ENCODE assay signal across 34 cellular contexts in genomic region chr5:72447751-72448150, GRCh38. TPM values are rescaled to one million over a fixed set of nuclear protein-coding genes. Genes with fewer than 3 reads are reported as not detected.
"Had no signal": no experiment of that assay in that cellular context is flagged by ENCODE, and none has a peak within 500 bp of the region (broad histone marks: within the 10 kb centered on the region; RNA-seq: fewer than 3 reads in every experiment).

No MANE protein-coding gene starts in this region.

- DNase-seq: activated B cell treated with CpG ODN at 0.5 μM for 24 hours; activated CD4-positive, alpha-beta memory T cell treated with anti-CD3 and anti-CD28 coated beads, Interleukin-2, amount 10 ng/mL, durations not matched to agents 7 days and 5 days; activated CD4-positive, alpha-beta T cell treated with anti-CD3 and anti-CD28 coated beads for 4 hours; activated CD4-positive, alpha-beta T cell treated with anti-CD3 and anti-CD28 coated beads, Interleukin-2, amount 10 ng/mL, durations not matched to agents 24 days and 14 days; activated CD4-positive, alpha-beta T cell treated with anti-CD3 and anti-CD28 coated beads, Interleukin-2, amount 50 U/mL, for 1 hour; activated CD4-positive, alpha-beta T cell treated with anti-CD3 and anti-CD28 coated beads, Interleukin-2, amount 50 U/mL, for 48 hours; activated CD4-positive, CD25-positive, alpha-beta regulatory T cell treated with anti-CD3 and anti-CD28 coated beads, Interleukin-2, amount 50 U/mL, for 72 hours; activated CD8-positive, alpha-beta memory T cell treated with anti-CD3 and anti-CD28 coated beads for 24 hours; activated CD8-positive, alpha-beta memory T cell treated with anti-CD3 and anti-CD28 coated beads, Interleukin-2, amount 10 ng/mL, durations not matched to agents 7 days and 5 days; activated CD8-positive, alpha-beta memory T cell treated with anti-CD3 and anti-CD28 coated beads, Interleukin-2, amount 50 U/mL, for 48 hours; activated CD8-positive, alpha-beta T cell treated with anti-CD3 and anti-CD28 coated beads, Interleukin-2, amount 10 ng/mL, durations not matched to agents 7 days and 5 days; activated effector memory CD4-positive, alpha-beta T cell treated with Interleukin-2 at 50 U/mL for 16 hours; activated gamma-delta T cell; activated naive CD4-positive, alpha-beta T cell treated with anti-CD3 and anti-CD28 coated beads, Interleukin-2, amount 10 ng/mL, durations not matched to agents 7 days and 5 days; activated naive CD4-positive, alpha-beta T cell treated with Interleukin-2 at 50 U/mL for 16 hours; activated naive CD8-positive, alpha-beta T cell treated with anti-CD3 and anti-CD28 coated beads, Interleukin-2, amount 10 ng/mL, durations not matched to agents 7 days and 5 days; activated naive CD8-positive, alpha-beta T cell treated with anti-CD3 and anti-CD28 coated beads, Interleukin-2, amount 50 U/mL, for 24 hours; activated T-cell treated with anti-CD3 and anti-CD28 coated beads, Interleukin-2, amount 50 U/mL, for 24 hours; activated T-cell treated with anti-CD3 and anti-CD28 coated beads, Interleukin-2, amount 50 U/mL, for 48 hours; amygdala; anterior cingulate cortex; brain microvascular endothelial cell; central memory CD4-positive, alpha-beta T cell; T-helper 1 cell; T-helper 2 cell; T-helper 9 cell had no signal

- H3K4me3 ChIP-seq: ascending aorta, breast epithelium had no signal

- H3K27ac Mint-ChIP-seq: activated B cell treated with CpG ODN at 0.5 μM for 24 hours; activated CD4-positive, alpha-beta memory T cell treated with anti-CD3 and anti-CD28 coated beads, Interleukin-2, amount 10 ng/mL, durations not matched to agents 7 days and 5 days; activated CD4-positive, alpha-beta T cell treated with anti-CD3 and anti-CD28 coated beads, Interleukin-2, amount 10 ng/mL, durations not matched to agents 24 days and 14 days; activated CD8-positive, alpha-beta memory T cell treated with anti-CD3 and anti-CD28 coated beads, Interleukin-2, amount 10 ng/mL, durations not matched to agents 7 days and 5 days; activated CD8-positive, alpha-beta T cell treated with anti-CD3 and anti-CD28 coated beads, Interleukin-2, amount 10 ng/mL, durations not matched to agents 7 days and 5 days; activated naive CD4-positive, alpha-beta T cell treated with anti-CD3 and anti-CD28 coated beads, Interleukin-2, amount 10 ng/mL, durations not matched to agents 7 days and 5 days; activated naive CD4-positive, alpha-beta T cell treated with anti-CD3 and anti-CD28 coated beads, Interleukin-2, amount 50 U/mL, for 24 hours; activated naive CD8-positive, alpha-beta T cell; activated naive CD8-positive, alpha-beta T cell treated with anti-CD3 and anti-CD28 coated beads, Interleukin-2, amount 10 ng/mL, durations not matched to agents 7 days and 5 days; activated naive CD8-positive, alpha-beta T cell treated with anti-CD3 and anti-CD28 coated beads, Interleukin-2, amount 50 U/mL, for 24 hours; activated T-cell treated with anti-CD3 and anti-CD28 coated beads, Interleukin-2, amount 50 U/mL, for 24 hours; activated T-helper 2 cell treated with anti-CD3 and anti-CD28 coated beads, Interferon-gamma antibody, Interleukin-2, Interleukin-4, amounts not matched to agents 10 μg/mL and 5 μg/mL and 100 μg/mL, durations not matched to agents 14 hours and 24 hours and 36 hours; T-helper 1 cell treated with Interleukin-12 subunit alpha and Interleukin-12 subunit beta and Interleukin-4 antibody, amounts not matched to agents 30 μg/mL and 1 μg/mL, for 36 hours; T-helper 2 cell treated with Interferon-gamma antibody and Interleukin-4, amounts not matched to agents 5 μg/mL and 100 μg/mL, for 36 hours had no signal

- H3K27ac ChIP-seq: ascending aorta, brain microvascular endothelial cell, breast epithelium, VCaP had no signal

- H3K9me3 Mint-ChIP-seq: activated B cell treated with CpG ODN at 0.5 μM for 24 hours; activated CD4-positive, alpha-beta memory T cell treated with anti-CD3 and anti-CD28 coated beads, Interleukin-2, amount 10 ng/mL, durations not matched to agents 7 days and 5 days; activated CD4-positive, alpha-beta T cell treated with anti-CD3 and anti-CD28 coated beads, Interleukin-2, amount 10 ng/mL, durations not matched to agents 24 days and 14 days; activated naive CD4-positive, alpha-beta T cell treated with anti-CD3 and anti-CD28 coated beads, Interleukin-2, amount 10 ng/mL, durations not matched to agents 7 days and 5 days; activated naive CD4-positive, alpha-beta T cell treated with anti-CD3 and anti-CD28 coated beads, Interleukin-2, amount 50 U/mL, for 24 hours; activated naive CD8-positive, alpha-beta T cell treated with anti-CD3 and anti-CD28 coated beads, Interleukin-2, amount 10 ng/mL, durations not matched to agents 7 days and 5 days; activated naive CD8-positive, alpha-beta T cell treated with anti-CD3 and anti-CD28 coated beads, Interleukin-2, amount 50 U/mL, for 24 hours; activated T-cell treated with anti-CD3 and anti-CD28 coated beads, Interleukin-2, amount 50 U/mL, for 24 hours; activated T-helper 2 cell treated with anti-CD3 and anti-CD28 coated beads, Interferon-gamma antibody, Interleukin-2, Interleukin-4, amounts not matched to agents 10 μg/mL and 5 μg/mL and 100 μg/mL, durations not matched to agents 14 hours and 24 hours and 36 hours; T-helper 1 cell treated with Interleukin-12 subunit alpha and Interleukin-12 subunit beta and Interleukin-4 antibody, amounts not matched to agents 30 μg/mL and 1 μg/mL, for 36 hours; T-helper 2 cell treated with Interferon-gamma antibody and Interleukin-4, amounts not matched to agents 5 μg/mL and 100 μg/mL, for 36 hours had no signal

- H3K4me3 Mint-ChIP-seq: activated B cell treated with CpG ODN at 0.5 μM for 24 hours; activated CD4-positive, alpha-beta memory T cell treated with anti-CD3 and anti-CD28 coated beads, Interleukin-2, amount 10 ng/mL, durations not matched to agents 7 days and 5 days; activated CD4-positive, alpha-beta T cell treated with anti-CD3 and anti-CD28 coated beads, Interleukin-2, amount 10 ng/mL, durations not matched to agents 24 days and 14 days; activated CD8-positive, alpha-beta memory T cell treated with anti-CD3 and anti-CD28 coated beads, Interleukin-2, amount 10 ng/mL, durations not matched to agents 7 days and 5 days; activated CD8-positive, alpha-beta T cell treated with anti-CD3 and anti-CD28 coated beads, Interleukin-2, amount 10 ng/mL, durations not matched to agents 7 days and 5 days; activated naive CD4-positive, alpha-beta T cell treated with anti-CD3 and anti-CD28 coated beads, Interleukin-2, amount 10 ng/mL, durations not matched to agents 7 days and 5 days; activated naive CD4-positive, alpha-beta T cell treated with anti-CD3 and anti-CD28 coated beads, Interleukin-2, amount 50 U/mL, for 24 hours; activated naive CD8-positive, alpha-beta T cell; activated naive CD8-positive, alpha-beta T cell treated with anti-CD3 and anti-CD28 coated beads, Interleukin-2, amount 10 ng/mL, durations not matched to agents 7 days and 5 days; activated naive CD8-positive, alpha-beta T cell treated with anti-CD3 and anti-CD28 coated beads, Interleukin-2, amount 50 U/mL, for 24 hours; activated T-cell treated with anti-CD3 and anti-CD28 coated beads, Interleukin-2, amount 50 U/mL, for 24 hours; T-helper 1 cell treated with Interleukin-12 subunit alpha and Interleukin-12 subunit beta and Interleukin-4 antibody, amounts not matched to agents 30 μg/mL and 1 μg/mL, for 36 hours; T-helper 2 cell treated with Interferon-gamma antibody and Interleukin-4, amounts not matched to agents 5 μg/mL and 100 μg/mL, for 36 hours had no signal

- H3K27me3 Mint-ChIP-seq: activated B cell treated with CpG ODN at 0.5 μM for 24 hours; activated CD4-positive, alpha-beta T cell treated with anti-CD3 and anti-CD28 coated beads, Interleukin-2, amount 10 ng/mL, durations not matched to agents 24 days and 14 days; activated naive CD8-positive, alpha-beta T cell; activated naive CD8-positive, alpha-beta T cell treated with anti-CD3 and anti-CD28 coated beads, Interleukin-2, amount 50 U/mL, for 24 hours had no signal

- H3K36me3 Mint-ChIP-seq: activated CD8-positive, alpha-beta memory T cell treated with anti-CD3 and anti-CD28 coated beads, Interleukin-2, amount 10 ng/mL, durations not matched to agents 7 days and 5 days; activated naive CD4-positive, alpha-beta T cell treated with anti-CD3 and anti-CD28 coated beads, Interleukin-2, amount 10 ng/mL, durations not matched to agents 7 days and 5 days; activated naive CD4-positive, alpha-beta T cell treated with anti-CD3 and anti-CD28 coated beads, Interleukin-2, amount 50 U/mL, for 24 hours; activated naive CD8-positive, alpha-beta T cell; activated naive CD8-positive, alpha-beta T cell treated with anti-CD3 and anti-CD28 coated beads, Interleukin-2, amount 10 ng/mL, durations not matched to agents 7 days and 5 days had no signal

- H3K27me3 ChIP-seq: ascending aorta, brain microvascular endothelial cell, breast epithelium had no signal

- H3K36me3 ChIP-seq: ascending aorta, brain microvascular endothelial cell, breast epithelium had no signal

- H3K9me3 ChIP-seq: ascending aorta, breast epithelium had no signal

- H3K4me1 Mint-ChIP-seq: activated CD4-positive, alpha-beta memory T cell treated with anti-CD3 and anti-CD28 coated beads, Interleukin-2, amount 10 ng/mL, durations not matched to agents 7 days and 5 days; activated CD4-positive, alpha-beta T cell treated with anti-CD3 and anti-CD28 coated beads, Interleukin-2, amount 10 ng/mL, durations not matched to agents 24 days and 14 days; activated CD8-positive, alpha-beta memory T cell treated with anti-CD3 and anti-CD28 coated beads, Interleukin-2, amount 10 ng/mL, durations not matched to agents 7 days and 5 days; activated naive CD4-positive, alpha-beta T cell treated with anti-CD3 and anti-CD28 coated beads, Interleukin-2, amount 10 ng/mL, durations not matched to agents 7 days and 5 days; activated naive CD4-positive, alpha-beta T cell treated with anti-CD3 and anti-CD28 coated beads, Interleukin-2, amount 50 U/mL, for 24 hours; activated naive CD8-positive, alpha-beta T cell treated with anti-CD3 and anti-CD28 coated beads, Interleukin-2, amount 10 ng/mL, durations not matched to agents 7 days and 5 days; activated naive CD8-positive, alpha-beta T cell treated with anti-CD3 and anti-CD28 coated beads, Interleukin-2, amount 50 U/mL, for 24 hours had no signal

RNA-seq across cellular contexts. Expression of gene ZNF366, which starts 59.5 kb away (rescaled TPM):
- total RNA-seq: activated B cell treated with CpG ODN at 0.5 μM for 24 hours; activated CD4-positive, alpha-beta memory T cell treated with anti-CD3 and anti-CD28 coated beads, Interleukin-2, amount 10 ng/mL, durations not matched to agents 7 days and 5 days; activated CD4-positive, alpha-beta T cell treated with anti-CD3 and anti-CD28 coated beads, Interleukin-2, amount 10 ng/mL, durations not matched to agents 24 days and 14 days; activated CD8-positive, alpha-beta memory T cell treated with anti-CD3 and anti-CD28 coated beads, Interleukin-2, amount 10 ng/mL, durations not matched to agents 7 days and 5 days; activated CD8-positive, alpha-beta T cell treated with anti-CD3 and anti-CD28 coated beads, Interleukin-2, amount 10 ng/mL, durations not matched to agents 7 days and 5 days; activated T-helper 2 cell treated with anti-CD3 and anti-CD28 coated beads, Interferon-gamma antibody, Interleukin-2, Interleukin-4, amounts not matched to agents 10 μg/mL and 5 μg/mL and 100 μg/mL, durations not matched to agents 14 hours and 24 hours and 36 hours had no signal
